In the genomic region with DNA sequence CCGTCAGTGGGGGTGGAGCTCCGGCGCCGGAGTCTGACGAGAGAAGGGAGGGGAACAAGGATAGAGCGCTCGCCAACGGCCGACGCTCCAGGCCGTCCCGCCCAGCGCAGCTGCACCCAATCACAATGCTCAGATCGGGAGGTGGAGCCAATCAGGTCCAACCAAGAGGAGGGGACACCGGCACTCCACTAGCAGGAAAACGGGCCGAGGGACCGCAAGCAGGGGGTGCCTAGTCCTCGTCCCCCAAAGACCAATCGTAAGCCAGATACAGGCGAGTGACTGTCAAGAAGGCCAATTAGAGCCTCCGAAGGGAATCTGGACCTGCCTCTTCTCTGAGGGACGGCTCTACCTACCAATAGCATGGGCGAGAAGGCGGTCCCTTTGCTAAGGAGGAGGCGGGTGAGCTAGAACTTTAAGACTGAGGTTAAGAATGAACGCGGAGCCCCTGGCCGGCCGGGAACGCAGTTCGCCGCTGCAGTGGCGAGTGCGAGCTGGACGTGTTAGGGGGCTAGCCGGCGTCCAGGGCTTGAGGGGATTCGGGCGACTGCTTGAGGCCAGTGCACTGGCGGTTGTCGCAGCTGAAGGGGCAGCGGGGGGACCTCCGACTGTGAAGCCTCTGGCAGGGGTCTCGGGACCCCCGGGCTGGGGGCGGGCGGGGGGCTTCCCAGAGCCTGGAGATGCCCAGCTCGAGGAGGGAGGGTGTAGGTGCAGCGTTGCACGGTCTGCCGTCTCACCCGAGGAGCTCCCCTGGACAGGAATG, we compare ENCODE assay signal across 8 cellular contexts. TPM values are rescaled to one million over a fixed set of nuclear protein-coding genes. Genes with fewer than 3 reads are reported as not detected.
DNase-seq lines count a peak whose midpoint lies in the region; ATAC-seq and TF ChIP-seq lines count a peak whose summit lies in the region.

A gene with protein sequence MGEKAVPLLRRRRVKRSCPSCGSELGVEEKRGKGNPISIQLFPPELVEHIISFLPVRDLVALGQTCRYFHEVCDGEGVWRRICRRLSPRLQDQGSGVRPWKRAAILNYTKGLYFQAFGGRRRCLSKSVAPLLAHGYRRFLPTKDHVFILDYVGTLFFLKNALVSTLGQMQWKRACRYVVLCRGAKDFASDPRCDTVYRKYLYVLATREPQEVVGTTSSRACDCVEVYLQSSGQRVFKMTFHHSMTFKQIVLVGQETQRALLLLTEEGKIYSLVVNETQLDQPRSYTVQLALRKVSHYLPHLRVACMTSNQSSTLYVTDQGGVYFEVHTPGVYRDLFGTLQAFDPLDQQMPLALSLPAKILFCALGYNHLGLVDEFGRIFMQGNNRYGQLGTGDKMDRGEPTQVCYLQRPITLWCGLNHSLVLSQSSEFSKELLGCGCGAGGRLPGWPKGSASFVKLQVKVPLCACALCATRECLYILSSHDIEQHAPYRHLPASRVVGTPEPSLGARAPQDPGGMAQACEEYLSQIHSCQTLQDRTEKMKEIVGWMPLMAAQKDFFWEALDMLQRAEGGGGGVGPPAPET (plus strand): TSS at position 63 of the 760 bp plus-strand sequence. CDS start 298 bp downstream, at position 361.

- H3K9me3 ChIP-seq in BLaER1 treated with 17β-estradiol and CSF1 and Interleukin-3, amounts not matched to agents 10 nM and 100 nM (replicated peaks in 1 of 11), result no peaks in the 10 kb centered on the region

- H3K4me3 Mint-ChIP-seq in activated CD4-positive, alpha-beta T cell treated with anti-CD3 and anti-CD28 coated beads, Interleukin-2, amount 10 ng/mL, durations not matched to agents 24 days and 14 days, result peak within 1 kb of the TSS; percentile 91

- peak within 1 kb of the TSS; percentile 94 to 100 (median 99) for H3K4me2 ChIP-seq in BLaER1 treated with 17β-estradiol and CSF1 and Interleukin-3, amounts not matched to agents 10 nM and 100 nM

- peak within 1 kb of the TSS; percentile 96 for H3K27ac Mint-ChIP-seq in activated CD4-positive, alpha-beta T cell treated with anti-CD3 and anti-CD28 coated beads, Interleukin-2, amount 10 ng/mL, durations not matched to agents 24 days and 14 days

- peak within 1 kb of the TSS; percentile 90 to 98 (median 95) for H3K9ac ChIP-seq in BLaER1 treated with 17β-estradiol and CSF1 and Interleukin-3, amounts not matched to agents 10 nM and 100 nM

- H3K36me3 Mint-ChIP-seq in activated CD4-positive, alpha-beta T cell treated with anti-CD3 and anti-CD28 coated beads, Interleukin-2, amount 10 ng/mL, durations not matched to agents 24 days and 14 days (ENCODE audit: low read depth), result peaks cover 3% of the 10 kb centered on the region

- peaks cover 10 to 16% (median 13%) of the 10 kb centered on the region in 11 experiments for H3K36me3 ChIP-seq in BLaER1 treated with 17β-estradiol and CSF1 and Interleukin-3, amounts not matched to agents 10 nM and 100 nM

- peak within 1 kb of the TSS; percentile 83 to 98 (median 94) for H3K27ac ChIP-seq in BLaER1 treated with 17β-estradiol and CSF1 and Interleukin-3, amounts not matched to agents 10 nM and 100 nM
- H3K27ac ChIP-seq in coronary artery (peak within 1 kb of the TSS; percentile 76 to 98), layer of hippocampus (ENCODE audit: low read depth, low read length) (peak within 1 kb of the TSS; percentile 94)

- intact Hi-C loops in activated CD4-positive, alpha-beta T cell treated with anti-CD3 and anti-CD28 coated beads, Interleukin-2, amount 10 ng/mL, durations not matched to agents 24 days and 14 days (cut with micrococcal nuclease), result loop anchor here (1.0 to 10.0 kb wide), 12 partner anchors 19 to 462 kb away; a partner anchor contains a TSS

- DNase-seq in NCI-H526 (lab: John Stamatoyannopoulos, UW) (peak; percentile 100), coronary artery (ENCODE audit: low spot score) (peak; percentile 100)
- DNase-seq in activated CD4-positive, alpha-beta T cell treated with anti-CD3 and anti-CD28 coated beads, Interleukin-2, amount 10 ng/mL, durations not matched to agents 24 days and 14 days, result peak; percentile 100
- DNase-seq in stimulated activated CD4-positive, alpha-beta T cell treated with anti-CD3 and anti-CD28 coated beads, Interleukin-1b, Interleukin-23, amount 100 ng/mL, for 24 hours (ENCODE audit: low read depth in 4 of 4, low spot score in 1 of 4), result peak; percentile 94 to 99 (median 98)

- H3K4me1 Mint-ChIP-seq in activated CD4-positive, alpha-beta T cell treated with anti-CD3 and anti-CD28 coated beads, Interleukin-2, amount 10 ng/mL, durations not matched to agents 24 days and 14 days, result peaks cover 30% of the 10 kb centered on the region

- H3K27me3 Mint-ChIP-seq in activated CD4-positive, alpha-beta T cell treated with anti-CD3 and anti-CD28 coated beads, Interleukin-2, amount 10 ng/mL, durations not matched to agents 24 days and 14 days, result peaks cover 6% of the 10 kb centered on the region

- peaks cover 0 to 14% (median 8%) of the 10 kb centered on the region in 11 experiments; a peak in 8 of 22 replicates for H3K27me3 ChIP-seq in BLaER1 treated with 17β-estradiol and CSF1 and Interleukin-3, amounts not matched to agents 10 nM and 100 nM
- H3K27me3 ChIP-seq in layer of hippocampus (ENCODE audit: control insufficient read depth, insufficient read depth, low read length), result no peaks in the 10 kb centered on the region

- ATAC-seq in GM19328 (IDR thresholded peaks at IDR 0.05; ENCODE audit: unreplicated experiment), result peak; percentile 91
- ATAC-seq in HG03469 (IDR thresholded peaks at IDR 0.05; ENCODE audit: unreplicated experiment), result peak; percentile 76

- H3K4me1 ChIP-seq in BLaER1 treated with 17β-estradiol and CSF1 and Interleukin-3, amounts not matched to agents 10 nM and 100 nM, result peaks cover 48 to 58% (median 55%) of the 10 kb centered on the region in 10 experiments

- TF ChIP-seq CTCF in coronary artery (IDR thresholded peaks at IDR 0.05), result no peak

- no peaks in the 10 kb centered on the region for H3K9me3 Mint-ChIP-seq in activated CD4-positive, alpha-beta T cell treated with anti-CD3 and anti-CD28 coated beads, Interleukin-2, amount 10 ng/mL, durations not matched to agents 24 days and 14 days

- H4K20me1 ChIP-seq in BLaER1 treated with 17β-estradiol and CSF1 and Interleukin-3, amounts not matched to agents 10 nM and 100 nM, result peaks cover 22 to 41% (median 35%) of the 10 kb centered on the region in 11 experiments

- H3K4me3 ChIP-seq in BLaER1 treated with 17β-estradiol and CSF1 and Interleukin-3, amounts not matched to agents 10 nM and 100 nM, result peak within 1 kb of the TSS; percentile 84 to 99 (median 94)
- H3K4me3 ChIP-seq in coronary artery, result peak within 1 kb of the TSS; percentile 98

RNA-seq across cellular contexts. Expression of the gene that starts here (rescaled TPM):
- total RNA-seq in activated CD4-positive, alpha-beta T cell treated with anti-CD3 and anti-CD28 coated beads, Interleukin-2, amount 10 ng/mL, durations not matched to agents 24 days and 14 days, result 0.38 and 0.42 TPM in 2 replicates

Comparison
In these comparisons a context has a peak if more than half of its experiments do, and no peak if none do; other contexts are left out.
1. Peak in every context shown above with its lines: DNase-seq, ATAC-seq, H3K4me3 ChIP-seq and H3K27ac ChIP-seq.
2. Peak in DNase-seq in activated CD4-positive, alpha-beta T cell treated with anti-CD3 and anti-CD28 coated beads, Interleukin-2, amount 10 ng/mL, durations not matched to agents 24 days and 14 days; RNA of the gene not detected or under 1 TPM.